ENCODE assay signal across 8 cellular contexts in the genomic region with DNA sequence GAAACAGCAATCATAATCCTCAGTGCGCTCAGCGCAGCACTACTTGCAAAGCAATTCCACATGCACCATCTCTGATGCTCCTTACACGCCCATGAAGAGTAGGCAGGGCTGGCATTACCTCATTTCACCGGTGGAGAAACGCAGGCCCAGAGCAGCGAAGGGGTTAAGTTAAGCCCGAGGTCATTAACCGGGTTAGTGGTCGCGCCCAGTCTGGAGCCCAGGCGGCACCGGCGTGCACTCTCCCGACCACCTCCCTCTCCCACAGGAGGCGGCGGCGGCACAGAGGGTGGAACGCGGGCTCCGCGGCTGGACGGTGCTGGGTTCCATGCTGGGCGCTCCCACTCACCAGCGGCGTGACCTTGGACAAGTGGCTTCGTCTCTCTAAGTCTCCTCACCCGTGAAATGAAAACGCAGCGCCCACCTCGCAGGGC. TPM values are rescaled to one million over a fixed set of nuclear protein-coding genes. Genes with fewer than 3 reads are reported as not detected.
DNase-seq lines count a peak whose midpoint lies in the region; ATAC-seq and TF ChIP-seq lines count a peak whose summit lies in the region.

No MANE protein-coding gene starts in this region.

- peaks cover 7 to 16% (median 13%) of the 10 kb centered on the region in 4 donors for H3K36me3 ChIP-seq in liver (ENCODE audit: control insufficient read depth in 4 of 4, insufficient read depth in 3 of 4, low read depth in 1 of 4, low read length in 3 of 4)
- peaks cover 30% of the 10 kb centered on the region for H3K36me3 ChIP-seq in thymus (ENCODE audit: control insufficient read depth, insufficient read depth)

- H3K4me3 ChIP-seq in AG10803 (ENCODE audit: low read length), result peak overlapping the region; percentile 82
- peak overlapping the region; percentile 89 to 98 (median 97) for H3K4me3 ChIP-seq in liver (ENCODE audit: low read depth in 1 of 3, low read length in 3 of 3)
- peak overlapping the region; percentile 76 for H3K4me3 ChIP-seq in thymus (ENCODE audit: low read length)

- no peaks in the 10 kb centered on the region for H3K27me3 ChIP-seq in liver (ENCODE audit: control insufficient read depth in 4 of 4, insufficient read depth in 4 of 4, low read length in 3 of 4)
- H3K27me3 ChIP-seq in thymus (ENCODE audit: control insufficient read depth, insufficient read depth), result peaks cover 17% of the 10 kb centered on the region

- no peak for DNase-seq in AG10803 (ENCODE audit: low read depth)
- peak; percentile 60 for DNase-seq in NCI-H2227 (lab: John Stamatoyannopoulos, UW; ENCODE audit: unreplicated experiment)
- DNase-seq in caudate nucleus (lab: John Stamatoyannopoulos, UW), result peak in 22 of 61 donors; percentile 30 to 79 (median 56)
- DNase-seq in NOMO-1 treated with dmso at 0.1 percent for 144 hours (lab: John Stamatoyannopoulos, UW; ENCODE audit: unreplicated experiment), result no peak
- DNase-seq in COR-L47 (lab: John Stamatoyannopoulos, UW), result no peak

- H3K27ac ChIP-seq in caudate nucleus (ENCODE audit: low read depth, low read length) (peak overlapping the region; percentile 98), liver (ENCODE audit: low read depth in 1 of 2, low read length in 2 of 2) (peak overlapping the region; percentile 85 to 94), thymus (ENCODE audit: low read depth) (peak overlapping the region; percentile 88)

- TF ChIP-seq RAD21 in liver (IDR thresholded peaks at IDR 0.05), result no peak

- no peak for TF ChIP-seq CTCF in AG10803 (conservative IDR thresholded peaks at IDR 0.05; ENCODE audit: low read length)
- TF ChIP-seq CTCF in liver (IDR thresholded peaks at IDR 0.05; ENCODE audit: low read depth, low read length, missing input control), result no peak

- peaks cover 17 to 48% (median 35%) of the 10 kb centered on the region in 4 donors for H3K4me1 ChIP-seq in liver (ENCODE audit: control insufficient read depth in 4 of 4, insufficient read depth in 4 of 4, low read length in 3 of 4)
- H3K4me1 ChIP-seq in thymus (ENCODE audit: control insufficient read depth, insufficient read depth, low read length), result peaks cover 29% of the 10 kb centered on the region

- H3K9me3 ChIP-seq in liver (ENCODE audit: control insufficient read depth in 4 of 4, low read length in 3 of 4) (no peaks in the 10 kb centered on the region), thymus (ENCODE audit: control insufficient read depth) (no peaks in the 10 kb centered on the region)

- under 1% methylated on average over 30 of the region's 30 CpGs for WGBS in liver
- 1% methylated on average over 30 of the region's 30 CpGs for WGBS in thymus

- peak; percentile 1 for ATAC-seq in GM19455 (IDR thresholded peaks at IDR 0.05; ENCODE audit: unreplicated experiment)

- peak overlapping the region in 1 of 2 donors; percentile 92 for H3K9ac ChIP-seq in liver (ENCODE audit: low read depth in 1 of 2, low read length in 2 of 2)

TF ChIP-seq in liver, 16 proteins besides CTCF, POLR2A, EP300 and RAD21:
- TF ChIP-seq TAF1 (conservative IDR thresholded peaks at IDR 0.05), result no peak
- peak in 1 of 2 donors; percentile 47 for TF ChIP-seq RXRA (IDR thresholded peaks at IDR 0.05)

RNA-seq across cellular contexts. Expression of gene FASTK, which starts 0.5 kb away (rescaled TPM):
- 10 to 100 TPM; 31.1 to 62.8 TPM for total RNA-seq in liver
- 10 to 100 TPM; 33.9 to 53.4 TPM for polyA plus RNA-seq in liver
- 142 TPM for polyA plus RNA-seq in thymus

RNA-seq across cellular contexts. Expression of gene TMUB1, which starts 3.2 kb away (rescaled TPM):
- total RNA-seq in liver, result 10 to 100 TPM; 15.1 to 28.9 TPM
- polyA plus RNA-seq in liver (10 to 100 TPM; 32.0 to 51.7 TPM), thymus (68.4 TPM)

RNA-seq across cellular contexts. Expression of gene AGAP3, which starts 6.2 kb away (rescaled TPM):
- 10 to 100 TPM in 1 of 2 donors, 1 to 10 TPM in 1; 3.9 to 27.0 TPM for total RNA-seq in liver
- polyA plus RNA-seq in liver (10 to 100 TPM; 10.1 to 25.2 TPM), thymus (43.2 TPM)

RNA-seq across cellular contexts. Expression of gene SLC4A2, which starts 20.7 kb away (rescaled TPM):
- total RNA-seq in liver, result 10 to 100 TPM; 27.5 to 73.2 TPM
- polyA plus RNA-seq in liver (10 to 100 TPM; 72.0 to 98.8 TPM), thymus (89.5 TPM)

RNA-seq across cellular contexts. Expression of gene CDK5, which starts 22.4 kb away (rescaled TPM):
- total RNA-seq in liver, result 1 to 10 TPM; 4.0 to 8.8 TPM
- polyA plus RNA-seq in liver (1 to 10 TPM; 6.0 to 9.0 TPM), thymus (8.9 TPM)
